In genomic region chr6:83514877-83515466, GRCh38 we compare ENCODE assay signal across 8 cellular contexts. TPM values are rescaled to one million over a fixed set of nuclear protein-coding genes. Genes with fewer than 3 reads are reported as not detected.
DNase-seq lines count a peak whose midpoint lies in the region; ATAC-seq, FAIRE-seq and TF ChIP-seq lines count a peak whose summit lies in the region.

No MANE protein-coding gene starts in this region.

- no peak for TF ChIP-seq POLR2A in esophagus squamous epithelium (IDR thresholded peaks at IDR 0.05)

- no peak for TF ChIP-seq EP300 in SK-N-SH (IDR thresholded peaks at IDR 0.05; ENCODE audit: borderline replicate concordance in 1 of 2, low read depth in 1 of 2, low read length in 1 of 2)

- no peaks in the 10 kb centered on the region for H4K20me1 ChIP-seq in SK-N-SH (ENCODE audit: insufficient read depth)

- H3K27ac Mint-ChIP-seq in stimulated activated effector memory CD8-positive, alpha-beta T cell treated with anti-CD3 and anti-CD28 coated beads, Interleukin-12 subunit alpha, Interleukin-12 subunit beta, amount 100 ng/mL, for 72 hours: no peak overlapping the region

- CTCF ChIA-PET in SK-N-SH (lab: Yijun Ruan, JAX): interaction anchor here (0.6 to 8.0 kb wide), 40 partner anchors 10 to 733 kb away, joined by 3 to 293 read pairs (median 5); partner anchors contain the start of genes DOP1A and UBE3D

- intact Hi-C loops in esophagus squamous epithelium (cut with DNase I): loop anchor here (2.0 to 5.0 kb wide), 2 partner anchors 98 to 292 kb away; no protein-coding TSS in a partner anchor
- intact Hi-C loops in pancreas (cut with DNase I): loop anchor here (5.0 to 10.0 kb wide), 4 partner anchors 98 to 450 kb away; partner anchors contain the start of genes DOP1A (in 1 of the 3) and UBE3D (in 1 of the 3)

- H3K4me3 Mint-ChIP-seq in stimulated activated effector memory CD8-positive, alpha-beta T cell treated with anti-CD3 and anti-CD28 coated beads, Interleukin-12 subunit alpha, Interleukin-12 subunit beta, amount 100 ng/mL, for 72 hours: no peak overlapping the region

- H3K27me3 ChIP-seq in SK-N-SH (ENCODE audit: insufficient read depth) (no peaks in the 10 kb centered on the region), esophagus squamous epithelium (peaks cover 0 to 27% (median 0%) of the 10 kb centered on the region in 4 donors), pancreas (no peaks in the 10 kb centered on the region)

- H3K9me2 ChIP-seq in SK-N-SH: no peaks in the 10 kb centered on the region

- H3K9ac ChIP-seq in SK-N-SH: no peak overlapping the region

- H3K79me2 ChIP-seq in SK-N-SH (ENCODE audit: insufficient read depth): no peaks in the 10 kb centered on the region

- H3K4me1 Mint-ChIP-seq in stimulated activated effector memory CD8-positive, alpha-beta T cell treated with anti-CD3 and anti-CD28 coated beads, Interleukin-12 subunit alpha, Interleukin-12 subunit beta, amount 100 ng/mL, for 72 hours: peaks cover 17% of the 10 kb centered on the region

- H3K36me3 Mint-ChIP-seq in stimulated activated effector memory CD8-positive, alpha-beta T cell treated with anti-CD3 and anti-CD28 coated beads, Interleukin-12 subunit alpha, Interleukin-12 subunit beta, amount 100 ng/mL, for 72 hours: no peaks in the 10 kb centered on the region

- H3K4me3 ChIP-seq in SK-N-SH (ENCODE audit: low read depth in 2 of 2, low read length in 1 of 2) (no peak overlapping the region; a peak in 1 of 4 replicates), esophagus squamous epithelium (no peak overlapping the region), pancreas (no peak overlapping the region)

- H3K9me3 ChIP-seq in SK-N-SH (no peaks in the 10 kb centered on the region), esophagus squamous epithelium (no peaks in the 10 kb centered on the region), pancreas (no peaks in the 10 kb centered on the region)

- POLR2A ChIA-PET in SK-N-SH (lab: Yijun Ruan, JAX): no interaction called here

- ATAC-seq in GM19372 (IDR thresholded peaks at IDR 0.05; ENCODE audit: low read depth, unreplicated experiment) (peak; percentile 61), pancreas (peak in 3 of 4 donors; percentile 66 to 68 (median 68))
- no peak for ATAC-seq in stimulated activated effector memory CD8-positive, alpha-beta T cell treated with anti-CD3 and anti-CD28 coated beads, Interleukin-12 subunit alpha, Interleukin-12 subunit beta, amount 100 ng/mL, for 72 hours

- TF ChIP-seq RAD21 in SK-N-SH (IDR thresholded peaks at IDR 0.05; ENCODE audit: low read length): peak; percentile 96

- no peak overlapping the region for H3K4me2 ChIP-seq in SK-N-SH

- TF ChIP-seq CTCF in SK-N-SH (IDR thresholded peaks at IDR 0.05) (peak; percentile 93), esophagus squamous epithelium (IDR thresholded peaks at IDR 0.05) (peak; percentile 25 to 85 (median 75)), pancreas (IDR thresholded peaks at IDR 0.05) (peak; percentile 47 to 74 (median 66))

- peaks cover 4 to 11% of the 10 kb centered on the region in 2 experiments; a peak in 2 of 4 replicates for H3K4me1 ChIP-seq in SK-N-SH (ENCODE audit: control insufficient read depth in 1 of 2, insufficient read depth in 2 of 2, low read depth in 1 of 2, low read length in 1 of 2)
- H3K4me1 ChIP-seq in esophagus squamous epithelium: peaks cover 0 to 14% (median 10%) of the 10 kb centered on the region in 3 donors
- H3K4me1 ChIP-seq in pancreas: no peaks in the 10 kb centered on the region

- DNase-seq in SHP77 (lab: John Stamatoyannopoulos, UW): peak; percentile 24 to 29
- DNase-seq in SHP77 treated with DMSO at 0.1 percent for 48 hours (lab: John Stamatoyannopoulos, UW): no peak
- peak; percentile 56 to 61 for DNase-seq in Kasumi-1 (lab: John Stamatoyannopoulos, UW)
- peak; percentile 50 for DNase-seq in SK-N-SH
- no peak for DNase-seq in esophagus squamous epithelium (lab: John Stamatoyannopoulos, UW)
- DNase-seq in pancreas: peak in 2 of 6 donors; percentile 15 to 49
- DNase-seq in stimulated activated effector memory CD8-positive, alpha-beta T cell treated with anti-CD3 and anti-CD28 coated beads, Interleukin-12 subunit alpha, Interleukin-12 subunit beta, amount 100 ng/mL, for 72 hours (ENCODE audit: low spot score in 2 of 2): no peak

- no peaks in the 10 kb centered on the region for H3K9me3 Mint-ChIP-seq in stimulated activated effector memory CD8-positive, alpha-beta T cell treated with anti-CD3 and anti-CD28 coated beads, Interleukin-12 subunit alpha, Interleukin-12 subunit beta, amount 100 ng/mL, for 72 hours

- H3K27ac ChIP-seq in SK-N-SH (ENCODE audit: low read depth in 2 of 2, low read length in 1 of 2) (no peak overlapping the region), esophagus squamous epithelium (no peak overlapping the region), pancreas (no peak overlapping the region)

- no peak overlapping the region for H2AFZ ChIP-seq in SK-N-SH (ENCODE audit: low read depth)

- no peaks in the 10 kb centered on the region for H3F3A ChIP-seq in SK-N-SH (replicated peaks; ENCODE audit: insufficient read depth)

- WGBS in SK-N-SH (ENCODE audit: low lambda C conversion rate): 17% methylated on average over 4 of the region's 4 CpGs
- 10 to 30% methylated on average over 4 of the region's 4 CpGs for WGBS in esophagus squamous epithelium, 2 donors
- WGBS in pancreas, 2 donors: 11 to 17% methylated on average over 4 of the region's 4 CpGs

- no peaks in the 10 kb centered on the region for H3K36me3 ChIP-seq in SK-N-SH (replicated peaks in 1 of 2; ENCODE audit: control insufficient read depth in 1 of 2, insufficient read depth in 2 of 2, low read length in 1 of 2)
- no peaks in the 10 kb centered on the region for H3K36me3 ChIP-seq in esophagus squamous epithelium
- no peaks in the 10 kb centered on the region for H3K36me3 ChIP-seq in pancreas

- FAIRE-seq in pancreas (lab: Jason Lieb, UNC): peak; percentile 88

TF ChIP-seq in SK-N-SH, 30 proteins besides CTCF, POLR2A, EP300 and RAD21:
- TF ChIP-seq MXI1 (IDR thresholded peaks at IDR 0.05; ENCODE audit: low read depth, low read length) (no peak), SMC3 (IDR thresholded peaks at IDR 0.05; ENCODE audit: low read depth, low read length) (peak; percentile 81)

RNA-seq across cellular contexts. Expression of gene PRSS35, which starts 2.6 kb away (rescaled TPM):
- polyA plus RNA-seq in SK-N-SH (2012; rRNA removed) (0.36 and 0.47 TPM in 2 replicates), pancreas (under 1 TPM; 0.30 to 0.31 TPM)
- polyA plus RNA-seq in SK-N-SH (2012; cell fraction: cytosol; rRNA removed): 0.47 and 0.68 TPM in 2 replicates
- 0.27 and 0.42 TPM in 2 replicates for polyA plus RNA-seq in SK-N-SH (2012; cell fraction: nucleus; rRNA removed)
- total RNA-seq in esophagus squamous epithelium (not detected), pancreas (under 1 TPM; 0.12 to 0.46 (median 0.37) TPM)

Comparison
In these comparisons a context has a peak if more than half of its experiments do, and no peak if none do; other contexts are left out.
1. DNase-seq: peak in SHP77 (2 of 2), Kasumi-1 (2 of 2) and SK-N-SH (single experiment); none in SHP77 treated with DMSO at 0.1 percent for 48 hours (single experiment), esophagus squamous epithelium (single experiment) and stimulated activated effector memory CD8-positive, alpha-beta T cell treated with anti-CD3 and anti-CD28 coated beads, Interleukin-12 subunit alpha, Interleukin-12 subunit beta, amount 100 ng/mL, for 72 hours (0 of 2).
2. Peak in every context shown above with its lines, with median percentiles within 50 percentile points of each other: CTCF ChIP-seq.